8 cellular contexts compared by ENCODE assay signal in genomic region chr11:12066799-12067508, GRCh38. TPM values are rescaled to one million over a fixed set of nuclear protein-coding genes. Genes with fewer than 3 reads are reported as not detected.
A peak's percentile ranks its signal among the peaks of the same experiment; 100 is the strongest.
DNase-seq lines count a peak whose midpoint lies in the region; ATAC-seq and TF ChIP-seq lines count a peak whose summit lies in the region.

No MANE protein-coding gene starts in this region.

- H3K9me3 Mint-ChIP-seq in HFFc6 = peaks cover 7% of the 10 kb centered on the region; the same call in 1 of the 2 replicates
- H3K9me3 Mint-ChIP-seq in activated T-helper 1 cell treated with anti-CD3 and anti-CD28 coated beads, Interleukin-12 subunit alpha, Interleukin-12 subunit beta, Interleukin-2, Interleukin-4 antibody, amounts not matched to agents 30 ng/mL and 10 ng/mL and 1 ng/mL, durations not matched to agents 14 hours and 24 hours and 36 hours = no peaks in the 10 kb centered on the region

- H3K27ac Mint-ChIP-seq in HFFc6 = peak overlapping the region; percentile 96
- no peak overlapping the region for H3K27ac Mint-ChIP-seq in activated T-helper 1 cell treated with anti-CD3 and anti-CD28 coated beads, Interleukin-12 subunit alpha, Interleukin-12 subunit beta, Interleukin-2, Interleukin-4 antibody, amounts not matched to agents 30 ng/mL and 10 ng/mL and 1 ng/mL, durations not matched to agents 14 hours and 24 hours and 36 hours

- DNase-seq in HFFc6 (peak; percentile 72), RWPE1 (ENCODE audit: low spot score) (no peak), heart right ventricle (no peak), COR-L47 (lab: John Stamatoyannopoulos, UW) (no peak)
- DNase-seq in stimulated activated CD8-positive, alpha-beta memory T cell treated with anti-CD3 and anti-CD28 coated beads, Interleukin-4, amount 100 ng/mL, for 48 hours = no peak
- no peak for DNase-seq in activated naive CD4-positive, alpha-beta T cell treated with Interleukin-2 at 50 U/mL for 16 hours
- DNase-seq in activated T-helper 1 cell treated with anti-CD3 and anti-CD28 coated beads, Interleukin-12 subunit alpha, Interleukin-12 subunit beta, Interleukin-2, Interleukin-4 antibody, amounts not matched to agents 30 ng/mL and 10 ng/mL and 1 ng/mL, durations not matched to agents 14 hours and 24 hours and 36 hours (ENCODE audit: low spot score) = no peak

- H3K4me3 Mint-ChIP-seq in HFFc6 = peak overlapping the region; percentile 10
- H3K4me3 Mint-ChIP-seq in activated T-helper 1 cell treated with anti-CD3 and anti-CD28 coated beads, Interleukin-12 subunit alpha, Interleukin-12 subunit beta, Interleukin-2, Interleukin-4 antibody, amounts not matched to agents 30 ng/mL and 10 ng/mL and 1 ng/mL, durations not matched to agents 14 hours and 24 hours and 36 hours = no peak overlapping the region

- no peak overlapping the region for H3K4me3 ChIP-seq in heart right ventricle
- H3K4me3 ChIP-seq in skeletal muscle satellite cell (ENCODE audit: low read length) = no peak overlapping the region

- H3K36me3 Mint-ChIP-seq in HFFc6 (ENCODE audit: low read depth) = peaks cover 9% of the 10 kb centered on the region; the same call in 1 of the 2 replicates
- H3K36me3 Mint-ChIP-seq in activated T-helper 1 cell treated with anti-CD3 and anti-CD28 coated beads, Interleukin-12 subunit alpha, Interleukin-12 subunit beta, Interleukin-2, Interleukin-4 antibody, amounts not matched to agents 30 ng/mL and 10 ng/mL and 1 ng/mL, durations not matched to agents 14 hours and 24 hours and 36 hours (ENCODE audit: low read depth) = peaks cover 1% of the 10 kb centered on the region

- H3K27ac ChIP-seq in RWPE1 = peak overlapping the region; percentile 93
- peak overlapping the region in 1 of 10 donors; percentile 35 for H3K27ac ChIP-seq in heart right ventricle

- H3K4me1 ChIP-seq in heart right ventricle = peaks cover 0 to 16% (median 10%) of the 10 kb centered on the region in 9 donors
- H3K4me1 ChIP-seq in skeletal muscle satellite cell (ENCODE audit: control insufficient read depth, insufficient read depth, low read length) = peaks cover 37% of the 10 kb centered on the region

- peak in 7 of 8 donors; percentile 37 to 59 (median 55) for ATAC-seq in heart right ventricle

- H3K36me3 ChIP-seq in heart right ventricle = no peaks in the 10 kb centered on the region
- no peaks in the 10 kb centered on the region for H3K36me3 ChIP-seq in skeletal muscle satellite cell (ENCODE audit: insufficient read depth, low read length)

- H3K27me3 Mint-ChIP-seq in HFFc6 (ENCODE audit: insufficient read depth) = no peaks in the 10 kb centered on the region; the same call in none of the 2 replicates
- H3K27me3 Mint-ChIP-seq in activated T-helper 1 cell treated with anti-CD3 and anti-CD28 coated beads, Interleukin-12 subunit alpha, Interleukin-12 subunit beta, Interleukin-2, Interleukin-4 antibody, amounts not matched to agents 30 ng/mL and 10 ng/mL and 1 ng/mL, durations not matched to agents 14 hours and 24 hours and 36 hours (ENCODE audit: insufficient read depth) = peaks cover 2% of the 10 kb centered on the region

- intact Hi-C loops in heart right ventricle (cut with DNase I) = no loop called here
- intact Hi-C loops in activated T-helper 1 cell treated with anti-CD3 and anti-CD28 coated beads, Interleukin-12 subunit alpha, Interleukin-12 subunit beta, Interleukin-2, Interleukin-4 antibody, amounts not matched to agents 30 ng/mL and 10 ng/mL and 1 ng/mL, durations not matched to agents 14 hours and 24 hours and 36 hours (cut with micrococcal nuclease) = no loop called here

- H3K27me3 ChIP-seq in heart right ventricle (no peaks in the 10 kb centered on the region), skeletal muscle satellite cell (ENCODE audit: control insufficient read depth, insufficient read depth, low read length) (no peaks in the 10 kb centered on the region)

- H3K4me1 Mint-ChIP-seq in HFFc6 (ENCODE audit: low read depth) = peaks cover 61% of the 10 kb centered on the region
- H3K4me1 Mint-ChIP-seq in activated T-helper 1 cell treated with anti-CD3 and anti-CD28 coated beads, Interleukin-12 subunit alpha, Interleukin-12 subunit beta, Interleukin-2, Interleukin-4 antibody, amounts not matched to agents 30 ng/mL and 10 ng/mL and 1 ng/mL, durations not matched to agents 14 hours and 24 hours and 36 hours (ENCODE audit: low read depth) = peaks cover 11% of the 10 kb centered on the region

- POLR2A ChIA-PET in RWPE1 (lab: Yijun Ruan, JAX; ENCODE audit: low non-redundant PET) = interaction anchor here (0.6 to 2.0 kb wide), 2 partner anchors 20 to 1271 kb away, joined by 4 to 8 read pairs; no protein-coding TSS in a partner anchor

- H3K9ac ChIP-seq in skeletal muscle satellite cell (ENCODE audit: low read depth, low read length) = peak overlapping the region; percentile 70

- WGBS in heart right ventricle, 2 donors = 53 to 59% methylated on average over 8 of the region's 8 CpGs

- CTCF ChIA-PET in RWPE1 (lab: Yijun Ruan, JAX) = interaction anchor here (0.6 to 1.4 kb wide), 5 partner anchors 19 to 102 kb away, joined by 3 to 5 read pairs (median 4); no protein-coding TSS in a partner anchor

- TF ChIP-seq CTCF in HFFc6 (IDR thresholded peaks at IDR 0.05) (no peak), RWPE1 (conservative IDR thresholded peaks at IDR 0.05; ENCODE audit: low read depth) (no peak), heart right ventricle (IDR thresholded peaks at IDR 0.05) (no peak)

- H3K4me2 ChIP-seq in skeletal muscle satellite cell (ENCODE audit: low read length) = peak overlapping the region; percentile 11

- H3K9me3 ChIP-seq in heart right ventricle = peaks cover 0 to 8% (median 0%) of the 10 kb centered on the region in 11 donors
- H3K9me3 ChIP-seq in skeletal muscle satellite cell (replicated peaks; ENCODE audit: low read length) = no peaks in the 10 kb centered on the region

RNA-seq across cellular contexts. Expression of gene MICAL2, which starts 43.4 kb away (rescaled TPM):
- 100 to 1,000 TPM; 199 to 252 (median 233) TPM for total RNA-seq in HFFc6 (2021; fragmentation: NEBNext Ultra II Directional; extraction: Animal tissue kit (Norgen Biotek cat#: 25700))
- 10 to 100 TPM; 38.1 to 95.7 (median 72.7) TPM for total RNA-seq in heart right ventricle
- 10 to 100 TPM; 32.5 to 57.9 TPM for polyA plus RNA-seq in heart right ventricle
- 25.6 and 43.9 TPM in 2 replicates for total RNA-seq in skeletal muscle satellite cell (2012; rRNA removed)
- total RNA-seq in activated T-helper 1 cell treated with anti-CD3 and anti-CD28 coated beads, Interleukin-12 subunit alpha, Interleukin-12 subunit beta, Interleukin-2, Interleukin-4 antibody, amounts not matched to agents 30 ng/mL and 10 ng/mL and 1 ng/mL, durations not matched to agents 14 hours and 24 hours and 36 hours = 595 and 619 TPM in 2 replicates

RNA-seq across cellular contexts. Expression of gene DKK3, which starts 58.5 kb away (rescaled TPM):
- total RNA-seq in HFFc6 (2021; fragmentation: NEBNext Ultra II Directional; extraction: Animal tissue kit (Norgen Biotek cat#: 25700)) = 100 to 1,000 TPM; 518 to 872 (median 646) TPM
- 1,000 to 10,000 TPM in 1 of 10 donors, 100 to 1,000 TPM in 9; 314 to 1,034 (median 652) TPM for total RNA-seq in heart right ventricle
- polyA plus RNA-seq in heart right ventricle = 100 to 1,000 TPM; 113 to 254 TPM
- 11.8 and 17.0 TPM in 2 replicates for total RNA-seq in skeletal muscle satellite cell (2012; rRNA removed)
- total RNA-seq in activated T-helper 1 cell treated with anti-CD3 and anti-CD28 coated beads, Interleukin-12 subunit alpha, Interleukin-12 subunit beta, Interleukin-2, Interleukin-4 antibody, amounts not matched to agents 30 ng/mL and 10 ng/mL and 1 ng/mL, durations not matched to agents 14 hours and 24 hours and 36 hours = not detected in 2 replicates

Comparison
In these comparisons a context has a peak if more than half of its experiments do, and no peak if none do; other contexts are left out.
1. RNA of gene DKK3, which starts 58.5 kb away (total RNA-seq): 314 to 1,034 TPM in heart right ventricle and 518 to 872 TPM in HFFc6; not detected in activated T-helper 1 cell treated with anti-CD3 and anti-CD28 coated beads, Interleukin-12 subunit alpha, Interleukin-12 subunit beta, Interleukin-2, Interleukin-4 antibody, amounts not matched to agents 30 ng/mL and 10 ng/mL and 1 ng/mL, durations not matched to agents 14 hours and 24 hours and 36 hours; every median in the first group is over 100 times any median in the second.